In genomic region chr10:59820471-59820870, GRCh38 we compare ENCODE assay signal across 20 cellular contexts.
"Had no signal": no experiment of that assay in that cellular context is flagged by ENCODE, and none has a peak within 500 bp of the region (broad histone marks: within the 10 kb centered on the region; RNA-seq: fewer than 3 reads in every experiment).

No MANE protein-coding gene starts in this region.

- H3K27me3 ChIP-seq: dorsolateral prefrontal cortex, esophagus muscularis mucosa, gastrocnemius medialis, ovary, right lobe of liver, spleen, tibial nerve, upper lobe of right lung had no signal

- H3K9me3 Mint-ChIP-seq: central memory CD8-positive, alpha-beta T cell; naive thymus-derived CD8-positive, alpha-beta T cell; stimulated activated memory B cell treated with anti-CD40 and anti-IgM and Interleukin-4, amounts not matched to agents 10 μg/mL and 1 μg/mL and 100 μg/mL, for 72 hours; stimulated activated naive CD8-positive, alpha-beta T cell treated with anti-CD3 and anti-CD28 coated beads, Interleukin-15, Interleukin-2, amounts not matched to agents 100 ng/mL and 50 ng/mL, for 24 hours had no signal

- H3K27ac Mint-ChIP-seq: stimulated activated memory B cell treated with anti-CD40 and anti-IgM and Interleukin-4, amounts not matched to agents 10 μg/mL and 1 μg/mL and 100 μg/mL, for 72 hours; stimulated activated naive CD8-positive, alpha-beta T cell treated with anti-CD3 and anti-CD28 coated beads, Interleukin-15, Interleukin-2, amounts not matched to agents 100 ng/mL and 50 ng/mL, for 24 hours had no signal

- ATAC-seq: gastrocnemius medialis; mucosa of descending colon; naive thymus-derived CD8-positive, alpha-beta T cell; right lobe of liver; stimulated activated memory B cell treated with anti-CD40 and anti-IgM and Interleukin-4, amounts not matched to agents 10 μg/mL and 1 μg/mL and 100 μg/mL, for 72 hours; upper lobe of right lung had no signal

- H3K36me3 ChIP-seq: gastrocnemius medialis, ovary, right lobe of liver, upper lobe of right lung had no signal

- H3K4me1 Mint-ChIP-seq: neural crest cell had no signal

- H3K4me1 ChIP-seq: right lobe of liver, upper lobe of right lung had no signal

- H3K4me3 ChIP-seq: dorsolateral prefrontal cortex, esophagus muscularis mucosa, gastrocnemius medialis, mucosa of descending colon, ovary, right lobe of liver, spleen, tibial nerve, upper lobe of right lung had no signal

- H3K27me3 Mint-ChIP-seq: central memory CD8-positive, alpha-beta T cell; naive thymus-derived CD8-positive, alpha-beta T cell; stimulated activated memory B cell treated with anti-CD40 and anti-IgM and Interleukin-4, amounts not matched to agents 10 μg/mL and 1 μg/mL and 100 μg/mL, for 72 hours; stimulated activated naive CD8-positive, alpha-beta T cell treated with anti-CD3 and anti-CD28 coated beads, Interleukin-15, Interleukin-2, amounts not matched to agents 100 ng/mL and 50 ng/mL, for 24 hours had no signal

- DNase-seq: cortex of kidney; dorsolateral prefrontal cortex; effector CD8-positive, alpha-beta T cell; gastrocnemius medialis; mammary epithelial cell; mucosa of descending colon; naive thymus-derived CD8-positive, alpha-beta T cell; ovary; right lobe of liver; spleen; stimulated activated CD4-positive, alpha-beta T cell treated with anti-CD3 and anti-CD28 coated beads, Interleukin-15, amount 100 ng/mL, for 24 hours; stimulated activated CD4-positive, alpha-beta T cell treated with anti-CD3 and anti-CD28 coated beads, Interleukin-1b, Interleukin-23, amount 100 ng/mL, for 48 hours; stimulated activated CD4-positive, alpha-beta T cell treated with anti-CD3 and anti-CD28 coated beads, Interleukin-4, amount 100 ng/mL, for 24 hours; upper lobe of right lung had no signal

- H3K9me3 ChIP-seq: esophagus muscularis mucosa, gastrocnemius medialis, mucosa of descending colon, ovary, right lobe of liver, spleen, tibial nerve, upper lobe of right lung had no signal

- H3K27ac ChIP-seq: esophagus muscularis mucosa, gastrocnemius medialis, ovary, right lobe of liver, spleen, tibial nerve, upper lobe of right lung had no signal

- H3K4me3 Mint-ChIP-seq: central memory CD8-positive, alpha-beta T cell; neural crest cell; stimulated activated memory B cell treated with anti-CD40 and anti-IgM and Interleukin-4, amounts not matched to agents 10 μg/mL and 1 μg/mL and 100 μg/mL, for 72 hours; stimulated activated naive CD8-positive, alpha-beta T cell treated with anti-CD3 and anti-CD28 coated beads, Interleukin-15, Interleukin-2, amounts not matched to agents 100 ng/mL and 50 ng/mL, for 24 hours had no signal
